21 cellular contexts compared by ENCODE assay signal in genomic region chr9:93565089-93565488, GRCh38. TPM values are rescaled to one million over a fixed set of nuclear protein-coding genes. Genes with fewer than 3 reads are reported as not detected.
DNase-seq lines count a peak whose midpoint lies in the region; ATAC-seq, FAIRE-seq and TF ChIP-seq lines count a peak whose summit lies in the region.
"Had no signal": no experiment of that assay in that cellular context is flagged by ENCODE, and none has a peak within 500 bp of the region (broad histone marks: within the 10 kb centered on the region; RNA-seq: fewer than 3 reads in every experiment).

No MANE protein-coding gene starts in this region.

- H3K9me3 ChIP-seq in A549 (no peaks in the 10 kb centered on the region), GM12878 (replicated peaks; ENCODE audit: control insufficient read depth, insufficient read depth, low read length) (no peaks in the 10 kb centered on the region)
- H3K9me3 ChIP-seq in CD4-positive, alpha-beta memory T cell (ENCODE audit: control insufficient read depth in 1 of 2, low read length in 2 of 2): no peaks in the 10 kb centered on the region
- H3K9me3 ChIP-seq: BE2C, Caco-2, Peyer's patch had no signal

- no peaks in the 10 kb centered on the region for H3K9me3 Mint-ChIP-seq in CD4-positive, alpha-beta memory T cell

- no peak overlapping the region for H3K4me2 ChIP-seq in A549
- H3K4me2 ChIP-seq in GM12878 (ENCODE audit: control insufficient read depth, insufficient read depth): no peak overlapping the region

- CTCF ChIA-PET in A549 (lab: Yijun Ruan, JAX) (interaction anchor here (0.7 to 2.6 kb wide), 9 partner anchors 9 to 456 kb away, joined by 3 to 26 read pairs (median 5); partner anchors contain the start of gene FAM120AOS), GM12878 (lab: Yijun Ruan, JAX) (interaction anchor here (1.0 to 3.0 kb wide), 11 partner anchors 9 to 456 kb away, joined by 3 to 26 read pairs (median 6); no protein-coding TSS in a partner anchor)
- CTCF ChIA-PET in CD4-positive, alpha-beta memory T cell (lab: Charles Lee; ENCODE audit: partially characterized antibody): interaction anchor here (0.9 to 2.5 kb wide), 6 partner anchors 8 to 431 kb away, joined by 3 to 12 read pairs (median 4); partner anchors contain the start of gene NINJ1

- no TSS peak for BruUV-seq in GM12878 (replicated peaks; lab: Mats Ljungman, UMichigan)

- no peak overlapping the region for H3K27ac ChIP-seq in A549
- no peak overlapping the region for H3K27ac ChIP-seq in CD4-positive, alpha-beta memory T cell (ENCODE audit: low read depth, low read length)
- no peak overlapping the region for H3K27ac ChIP-seq in GM12878 (ENCODE audit: control insufficient read depth, insufficient read depth)
- H3K27ac ChIP-seq: Peyer's patch had no signal

- in situ Hi-C loops in GM12878 (cut with MboI): no loop called here
- in situ Hi-C loops in KBM-7 (cut with MboI; ENCODE audit: low pct_unique_long_range_greater_than_20kb, low sequenced_read_pairs): no loop called here

- peak overlapping the region in 5 of 7 donors; percentile 23 to 87 (median 82) for H3K27ac Mint-ChIP-seq in CD4-positive, alpha-beta memory T cell

- H3K27me3 ChIP-seq in CD4-positive, alpha-beta memory T cell (ENCODE audit: insufficient read depth, low read length): no peaks in the 10 kb centered on the region
- H3K27me3 ChIP-seq in GM12878 (replicated peaks in 1 of 2; ENCODE audit: control insufficient read depth in 2 of 2, insufficient read depth in 2 of 2, low read length in 1 of 2): no peaks in the 10 kb centered on the region
- H3K27me3 ChIP-seq: BE2C, Peyer's patch had no signal

- FAIRE-seq in A549 (lab: Jason Lieb, UNC) (peak; percentile 13), H54 (lab: Jason Lieb, UNC) (peak; percentile 85), GM12878 (lab: Jason Lieb, UNC) (peak; percentile 35)
- FAIRE-seq: GM12892 had no signal

- SMC1A ChIA-PET in GM12878 (lab: Charles Lee; ENCODE audit: uncharacterized antibody, unreplicated experiment): interaction anchor here (0.6 to 1.6 kb wide), 4 partner anchors 8 to 187 kb away, joined by 3 to 9 read pairs (median 6); partner anchors contain the start of genes FAM120A and FAM120AOS

- no peak overlapping the region for H3K4me3 Mint-ChIP-seq in CD4-positive, alpha-beta memory T cell

- no peak for ATAC-seq in A549
- peak; percentile 8; the same call in 1 of the 3 replicates for ATAC-seq in GM12878
- ATAC-seq: SK-N-SH treated with all-trans-retinoic acid at 6 μM for 48 hours had no signal

- no peak overlapping the region for H3K9ac ChIP-seq in GM12878 (ENCODE audit: control insufficient read depth, insufficient read depth, low read length)

- no peaks in the 10 kb centered on the region for H4K20me1 ChIP-seq in GM12878 (ENCODE audit: control insufficient read depth, insufficient read depth)

- WGBS in A549 (ENCODE audit: missing lambda C conversion rate): 91% methylated on average over 4 of the region's 4 CpGs
- WGBS in GM12878 (ENCODE audit: insufficient coverage, insufficient replicate concordance, low lambda C conversion rate, missing lambda C conversion rate): under 1% methylated on average over 4 of the region's 4 CpGs

- no peak overlapping the region for H3K4me3 ChIP-seq in A549
- no peak overlapping the region for H3K4me3 ChIP-seq in CD4-positive, alpha-beta memory T cell (ENCODE audit: low read length in 2 of 2)
- no peak overlapping the region for H3K4me3 ChIP-seq in GM12878
- H3K4me3 ChIP-seq: Peyer's patch had no signal

- H3K36me3 ChIP-seq in CD4-positive, alpha-beta memory T cell (ENCODE audit: insufficient read depth, low read length): peaks cover 16% of the 10 kb centered on the region
- H3K36me3 ChIP-seq in GM12878 (ENCODE audit: control insufficient read depth in 2 of 2, insufficient read depth in 2 of 2, low read length in 1 of 2): peaks cover 10 to 15% of the 10 kb centered on the region in 2 experiments

- peaks cover 9 to 29% (median 20%) of the 10 kb centered on the region in 4 donors for H3K4me1 Mint-ChIP-seq in CD4-positive, alpha-beta memory T cell

- POLR2A ChIA-PET in A549 (lab: Yijun Ruan, JAX) (no interaction called here), GM12878 (lab: Charles Lee) (interaction anchor here (0.7 kb wide), 1 partner anchor 11 kb away, joined by 3 read pairs; no protein-coding TSS in a partner anchor)
- POLR2A ChIA-PET in CD4-positive, alpha-beta memory T cell (lab: Charles Lee; ENCODE audit: partially characterized antibody): interaction anchor here (2.9 kb wide), 1 partner anchor 11 kb away, joined by 62 read pairs; the partner anchor contains the start of gene PHF2

- intact Hi-C loops in CD4-positive, alpha-beta memory T cell (cut with micrococcal nuclease): loop anchor here (5.0 to 10.0 kb wide), 5 partner anchors 400 to 893 kb away; partner anchors contain the start of genes IPPK and NINJ1
- intact Hi-C loops in GM12878 (cut with micrococcal nuclease; ENCODE audit: unreplicated experiment): loop anchor here (5.0 kb wide), 1 partner anchor 113 kb away; the partner anchor contains the start of genes FAM120A and FAM120AOS

- TF ChIP-seq EP300 in A549 (IDR thresholded peaks at IDR 0.05): no peak
- no peak for TF ChIP-seq EP300 in GM12878 (IDR thresholded peaks at IDR 0.05; ENCODE audit: borderline replicate concordance in 1 of 2, control insufficient read depth in 1 of 2, low read depth in 2 of 2, low read length in 2 of 2)

- H3K36me3 Mint-ChIP-seq in CD4-positive, alpha-beta memory T cell: peaks cover 24 to 45% of the 10 kb centered on the region in 2 donors

- H3K4me1 ChIP-seq in A549 (peaks cover 12% of the 10 kb centered on the region), GM12878 (ENCODE audit: control insufficient read depth, insufficient read depth, low read length) (peaks cover 7% of the 10 kb centered on the region)
- peaks cover 25% of the 10 kb centered on the region for H3K4me1 ChIP-seq in CD4-positive, alpha-beta memory T cell (ENCODE audit: insufficient read depth, low read length)
- H3K4me1 ChIP-seq: BE2C, Caco-2 had no signal

- RAD21 ChIA-PET in GM12878 (lab: Charles Lee; ENCODE audit: unreplicated experiment): no interaction called here

- H3K79me2 ChIP-seq in GM12878 (ENCODE audit: control insufficient read depth, insufficient read depth, low read length): peaks cover 1% of the 10 kb centered on the region; the same call in 1 of the 2 replicates

- H3K27me3 Mint-ChIP-seq in CD4-positive, alpha-beta memory T cell: no peaks in the 10 kb centered on the region

- no peak for TF ChIP-seq CTCF in A549 (IDR thresholded peaks at IDR 0.05)
- TF ChIP-seq CTCF in GM12878 (IDR thresholded peaks at IDR 0.05 in 2 of 3, conservative IDR thresholded peaks at IDR 0.05 in 1 of 3; ENCODE audit: control insufficient read depth in 2 of 3, extremely low read depth in 1 of 3, insufficient read depth in 1 of 3, low read depth in 3 of 3, low read length in 3 of 3): no peak

- H2AFZ ChIP-seq in GM12878 (ENCODE audit: control insufficient read depth, low read depth, low read length): no peak overlapping the region

- no peak for DNase-seq in A549 (ENCODE audit: low read depth in 1 of 2, low spot score in 1 of 2)
- no peak for DNase-seq in CD4-positive, alpha-beta memory T cell
- DNase-seq in H54 (ENCODE audit: insufficient read length, low spot score): no peak
- no peak for DNase-seq in GM12878 (ENCODE audit: low read depth, low spot score)
- DNase-seq in stimulated activated CD4-positive, alpha-beta T cell treated with anti-CD3 and anti-CD28 coated beads, Interleukin-2, amount 100 ng/mL, for 48 hours: no peak
- DNase-seq in NOMO-1 treated with dmso at 0.1 percent for 144 hours (lab: John Stamatoyannopoulos, UW; ENCODE audit: unreplicated experiment): no peak
- no peak for DNase-seq in KBM-7
- DNase-seq: BE2C; Caco-2; DMS 273 treated with DMSO at 0.1 percent for 48 hours; DMS79 treated with DMSO at 0.1 percent for 48 hours; H7; IMR-90; Kasumi-1; NCI-H1417 treated with DMSO at 0.1 percent for 48 hours; NCI-H187 treated with DMSO at 0.1 percent for 48 hours; NCI-H510A; NK-92 treated with Interleukin-12 subunit alpha and Interleukin-12 subunit beta, amount 100 ng/mL, for 24 hours; Peyer's patch had no signal

- TF ChIP-seq RAD21 in A549 (conservative IDR thresholded peaks at IDR 0.05 in 1 of 2, IDR thresholded peaks at IDR 0.05 in 1 of 2) (no peak), GM12878 (IDR thresholded peaks at IDR 0.05; ENCODE audit: insufficient read depth, low read depth, low read length) (no peak)

- TF ChIP-seq POLR2A in A549 (IDR thresholded peaks at IDR 0.05; ENCODE audit: low read length) (no peak), H54 (IDR thresholded peaks at IDR 0.05; ENCODE audit: low read depth, low read length) (no peak), GM12878 (IDR thresholded peaks at IDR 0.05; ENCODE audit: low read depth, low read length) (no peak)

TF ChIP-seq in A549, 52 proteins besides CTCF, POLR2A, EP300 and RAD21 (continues in another document):
- TF ChIP-seq CBX2 (IDR thresholded peaks at IDR 0.05; ENCODE audit: borderline replicate concordance, low read depth): no peak

TF ChIP-seq in GM12878, 131 proteins besides CTCF, POLR2A, EP300 and RAD21 (continues in another document):
- TF ChIP-seq RUNX3 (IDR thresholded peaks at IDR 0.05; ENCODE audit: low read length) (peak; percentile 82), DPF2 (IDR thresholded peaks at IDR 0.05) (no peak)

RNA-seq across cellular contexts. Expression of gene PHF2, which starts 11.3 kb away (rescaled TPM):
- polyA plus RNA-seq in A549 (2011; rRNA removed): 8.1 and 9.6 TPM in 2 replicates
- 9.0 and 11.0 TPM in 2 replicates for polyA plus RNA-seq in A549 (2012; cell fraction: cytosol; rRNA removed)
- 15.6 and 16.4 TPM in 2 replicates for polyA plus RNA-seq in A549 (2012; cell fraction: nucleus; rRNA removed)
- polyA plus RNA-seq in A549 (2017; fragmentation: RNase III; extraction: RNeasy Plus Mini Kit Qiagen cat#74134 plus additional on column Dnase treatment): 11.2 to 12.2 TPM (median 11.7 TPM) in 3 replicates
- polyA minus RNA-seq in A549 (2011; rRNA and poly(A)+ RNA removed): 5.6 and 6.2 TPM in 2 replicates
- 10 to 100 TPM; 39.2 to 41.2 TPM for total RNA-seq in CD4-positive, alpha-beta memory T cell
- 1 to 10 TPM in 1 of 2 donors, under 1 TPM in 1; 0.48 to 2.8 TPM for polyA plus RNA-seq in CD4-positive, alpha-beta memory T cell
- total RNA-seq in GM12878 (2013; cell fraction: nucleolus; rRNA removed): 8.7 and 9.9 TPM in 2 replicates
- total RNA-seq in GM12878 (2014; rRNA removed): 8.1 and 8.9 TPM in 2 replicates
- 5.1 and 5.2 TPM in 2 replicates for total RNA-seq in GM12878 (2014; rRNA removed; fragmentation: Illumina TruSeq; extraction: Trizol)
- 13.3 TPM in 2 replicates for total RNA-seq in GM12878 (2021)
- 2.6 TPM for polyA plus RNA-seq in GM12878 (2011; ENCODE audit: low read depth)
- 4.4 and 5.8 TPM in 2 replicates for polyA plus RNA-seq in GM12878 (2011; rRNA removed)
- 3.6 and 3.7 TPM in 2 replicates for polyA plus RNA-seq in GM12878 (2011; cell fraction: cytosol; rRNA removed)
- 13.5 and 18.8 TPM in 2 replicates for polyA plus RNA-seq in GM12878 (2011; cell fraction: nucleus; rRNA removed)
- 5.9 and 6.6 TPM in 2 replicates for polyA plus RNA-seq in GM12878 (2012)
- polyA plus RNA-seq in GM12878 (2014; fragmentation: Illumina TruSeq; extraction: Trizol): 6.0 and 8.0 TPM in 2 replicates
- under 1 TPM; 0.34 to 0.68 TPM for polyA plus RNA-seq in GM12878 (2014; fragmentation: Nextera tagmentation; extraction: Ambion mirVana)
- 8.6 and 10.3 TPM in 2 replicates for polyA plus RNA-seq in GM12878 (2014; rRNA removed)
- polyA plus RNA-seq in GM12878 (2016; fragmentation: Nextera tagmentation; extraction: Ambion mirVana): 1 to 10 TPM; 1.9 to 2.2 TPM
- polyA minus RNA-seq in GM12878 (2011; rRNA and poly(A)+ RNA removed): 3.4 and 4.0 TPM in 2 replicates
- 3.1 and 3.2 TPM in 2 replicates for polyA minus RNA-seq in GM12878 (2011; cell fraction: cytosol; rRNA and poly(A)+ RNA removed)
- polyA minus RNA-seq in GM12878 (2011; cell fraction: nucleus; rRNA and poly(A)+ RNA removed): 3.3 and 4.9 TPM in 2 replicates

Comparison
In these comparisons a context has a peak if more than half of its experiments do, and no peak if none do; other contexts are left out.
1. Of the 24 proteins assayed by ChIP-seq in both GM12878 and A549: peak only in GM12878: JUNB; only in A549: none; in both: none; in neither: 23.